In the genomic region with DNA sequence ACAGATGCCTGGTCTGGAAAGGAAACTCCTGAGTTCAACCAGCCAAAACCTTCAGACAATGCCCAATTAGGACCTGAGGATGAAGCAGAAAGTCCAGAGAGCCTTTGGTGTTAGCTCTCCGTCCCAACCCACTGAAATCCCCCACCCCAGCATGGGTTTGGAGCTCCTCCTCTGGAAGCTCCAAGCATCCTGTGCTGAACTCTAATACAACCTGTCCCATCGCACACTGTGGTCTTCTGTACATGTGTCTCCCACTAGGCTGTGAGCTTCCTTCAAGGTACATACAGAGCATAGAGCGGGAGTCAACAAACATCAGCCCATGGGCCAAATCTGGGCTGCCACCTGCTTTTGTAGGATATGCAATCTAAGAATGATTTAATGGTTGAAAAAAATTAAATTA, we compare ENCODE assay signal across 31 cellular contexts.
DNase-seq lines count a peak whose midpoint lies in the region; ATAC-seq, FAIRE-seq and TF ChIP-seq lines count a peak whose summit lies in the region.
"Had no signal": no experiment of that assay in that cellular context is flagged by ENCODE, and none has a peak within 500 bp of the region (broad histone marks: within the 10 kb centered on the region; RNA-seq: fewer than 3 reads in every experiment).

No MANE protein-coding gene starts in this region.

- H3K27ac ChIP-seq in esophagus muscularis mucosa (replicated peaks in 1 of 4): no peak overlapping the region
- H3K27ac ChIP-seq: 22Rv1; A549; BLaER1; BLaER1 treated with 17β-estradiol and CSF1 and Interleukin-3, amounts not matched to agents 10 nM and 100 nM; C4-2B had no signal

- TF ChIP-seq POLR2A in esophagus muscularis mucosa (IDR thresholded peaks at IDR 0.05; ENCODE audit: low read depth): no peak

- peaks cover 0 to 7% (median 0%) of the 10 kb centered on the region in 4 donors for H3K27me3 ChIP-seq in esophagus muscularis mucosa
- H3K27me3 ChIP-seq: BLaER1; BLaER1 treated with 17β-estradiol and CSF1 and Interleukin-3, amounts not matched to agents 10 nM and 100 nM had no signal

- peak; percentile 46 for FAIRE-seq in urothelium cell line (lab: Jason Lieb, UNC)
- FAIRE-seq: A204.1, A549, D721Med had no signal

- no peak overlapping the region for H3K4me3 ChIP-seq in esophagus muscularis mucosa
- H3K4me3 ChIP-seq: A549; BLaER1; BLaER1 treated with 17β-estradiol and CSF1 and Interleukin-3, amounts not matched to agents 10 nM and 100 nM had no signal

- 92% methylated on average over 3 of the region's 3 CpGs for WGBS in esophagus muscularis mucosa

- ATAC-seq in HG03139 (IDR thresholded peaks at IDR 0.05; ENCODE audit: unreplicated experiment): no peak
- ATAC-seq: A549; CD8-positive, alpha-beta T cell had no signal

- intact Hi-C loops in esophagus muscularis mucosa (cut with DNase I): no loop called here

- peak; percentile 53 for DNase-seq in esophagus muscularis mucosa (ENCODE audit: extremely low spot score)
- no peak for DNase-seq in urothelium cell line (ENCODE audit: low spot score)
- no peak for DNase-seq in NCI-H2227 treated with DMSO at 0.1 percent for 48 hours (lab: John Stamatoyannopoulos, UW)
- DNase-seq: 8988T; ACHN; AML-193; BE2C; C1 segment of cervical spinal cord; Caco-2; Calu3; CD4-positive, alpha-beta memory T cell; CD4-positive, alpha-beta T cell; CD4-positive, CD25-positive, alpha-beta regulatory T cell; CD8-positive, alpha-beta memory T cell; CD8-positive, alpha-beta T cell; COR-L47; DMS 273 treated with DMSO at 0.1 percent for 48 hours; DMS153; DMS53; DMS79; DMS79 treated with DMSO at 0.1 percent for 48 hours; DND-41; EL had no signal

- H3K36me3 ChIP-seq in esophagus muscularis mucosa: no peaks in the 10 kb centered on the region
- H3K36me3 ChIP-seq: BE2C; BLaER1; BLaER1 treated with 17β-estradiol and CSF1 and Interleukin-3, amounts not matched to agents 10 nM and 100 nM had no signal

- H3K9me3 ChIP-seq in esophagus muscularis mucosa: no peaks in the 10 kb centered on the region
- H3K9me3 ChIP-seq: A549; BE2C; BLaER1; BLaER1 treated with 17β-estradiol and CSF1 and Interleukin-3, amounts not matched to agents 10 nM and 100 nM; Caco-2 had no signal

- H3K4me1 ChIP-seq in esophagus muscularis mucosa: peaks cover 0 to 5% (median 3%) of the 10 kb centered on the region in 4 donors
- H3K4me1 ChIP-seq: A549; BLaER1; BLaER1 treated with 17β-estradiol and CSF1 and Interleukin-3, amounts not matched to agents 10 nM and 100 nM; Caco-2 had no signal

- no peak for TF ChIP-seq CTCF in esophagus muscularis mucosa (IDR thresholded peaks at IDR 0.05)

- no peak for TF ChIP-seq EP300 in esophagus muscularis mucosa (IDR thresholded peaks at IDR 0.05)
